ENCODE assay signal across 8 cellular contexts in the genomic region with DNA sequence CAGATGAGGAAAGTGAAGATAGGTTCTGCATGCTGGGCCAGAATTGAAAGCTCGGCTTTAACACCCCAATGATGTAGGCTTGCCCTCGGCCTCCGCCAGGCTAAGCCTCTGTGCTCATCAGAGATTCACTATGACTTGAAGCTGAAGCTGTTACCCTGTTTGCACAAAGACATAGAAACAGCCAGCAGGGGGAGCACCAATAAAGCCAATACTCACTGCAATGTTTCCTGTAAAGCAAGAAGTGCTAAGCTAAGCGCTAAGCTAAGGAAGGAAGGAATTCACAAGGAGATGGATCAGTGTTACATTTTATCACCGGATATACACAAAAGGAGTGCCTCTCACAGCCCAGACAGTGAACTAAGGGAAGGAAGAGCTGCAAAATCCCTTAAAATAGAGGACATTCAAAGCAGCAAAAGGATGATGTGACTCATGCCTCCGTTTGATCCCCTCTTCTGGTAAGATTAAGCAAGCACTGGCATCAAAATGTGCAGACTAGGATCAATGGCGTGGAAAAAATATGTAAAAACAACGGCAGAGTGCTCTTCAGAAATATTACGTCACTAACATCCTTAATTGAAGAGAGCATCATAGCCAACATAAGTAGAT.
DNase-seq lines count a peak whose midpoint lies in the region; ATAC-seq and TF ChIP-seq lines count a peak whose summit lies in the region.

No MANE protein-coding gene starts in this region.

- H3K27me3 ChIP-seq in IMR-90 (ENCODE audit: control insufficient read depth, insufficient read depth, low read length), result peaks cover 10% of the 10 kb centered on the region; the same call in 1 of the 2 replicates
- H3K27me3 ChIP-seq in OCI-LY3 (ENCODE audit: low read depth, low read length), result peaks cover 7% of the 10 kb centered on the region; the same call in 1 of the 2 replicates
- no peaks in the 10 kb centered on the region for H3K27me3 ChIP-seq in fibroblast of lung (ENCODE audit: control insufficient read depth, insufficient read depth, low read length)
- no peaks in the 10 kb centered on the region for H3K27me3 ChIP-seq in neuronal stem cell (ENCODE audit: control insufficient read depth in 3 of 3, insufficient read depth in 3 of 3, low read depth in 1 of 3, low read length in 3 of 3)
- no peaks in the 10 kb centered on the region for H3K27me3 ChIP-seq in testis

- H2AK9ac ChIP-seq in IMR-90 (replicated peaks; ENCODE audit: low read depth, low read length, poor library complexity), result no peak overlapping the region

- H2AK5ac ChIP-seq in IMR-90 (ENCODE audit: low read depth, low read length) (no peak overlapping the region), neuronal stem cell (ENCODE audit: low read depth, low read length) (no peak overlapping the region)

- H4K91ac ChIP-seq in IMR-90 (ENCODE audit: insufficient read depth, low read depth, low read length) (no peak overlapping the region), neuronal stem cell (ENCODE audit: low read depth, low read length, poor library complexity) (no peak overlapping the region)

- H4K5ac ChIP-seq in IMR-90 (ENCODE audit: low read depth, low read length), result no peak overlapping the region

- WGBS in IMR-90 (ENCODE audit: extremely low coverage in 2 of 2, insufficient read length in 1 of 2), 2 experiments, result 4% methylated on average over 4 of the region's 9 CpGs; no CpG with 5 or more reads in 1 of the 2 experiments
- WGBS in neuronal stem cell (ENCODE audit: extremely low coverage in 2 of 2, insufficient read length in 2 of 2, insufficient replicate concordance in 1 of 2), 2 donors, result no CpG with 5 or more reads among the region's 9 CpGs
- 32 to 45% methylated on average over 9 of the region's 9 CpGs for WGBS in testis, 2 donors

- H2BK120ac ChIP-seq in IMR-90 (ENCODE audit: low read depth, low read length) (no peak overlapping the region), neuronal stem cell (ENCODE audit: low read depth, low read length) (no peak overlapping the region)

- H3K4me3 ChIP-seq in IMR-90 (ENCODE audit: insufficient read depth, low read depth, low read length) (no peak overlapping the region), OCI-LY3 (ENCODE audit: low read length) (peak overlapping the region; percentile 36), fibroblast of lung (replicated peaks in 1 of 4; ENCODE audit: control extremely low read depth in 1 of 4, insufficient read depth in 1 of 4, low read depth in 3 of 4, low read length in 4 of 4) (no peak overlapping the region), neuronal stem cell (ENCODE audit: low read length in 2 of 2) (no peak overlapping the region), testis (no peak overlapping the region)

- no TSS peak for BruUV-seq in IMR-90 (replicated peaks; lab: Mats Ljungman, UMichigan)

- H3K4ac ChIP-seq in IMR-90 (ENCODE audit: low read depth, low read length) (no peak overlapping the region), neuronal stem cell (ENCODE audit: low read length) (no peak overlapping the region)

- H3K9me1 ChIP-seq in IMR-90 (ENCODE audit: insufficient read depth, low read length), result no peaks in the 10 kb centered on the region

- H3K4me1 ChIP-seq in IMR-90 (ENCODE audit: control insufficient read depth, insufficient read depth, low read length) (no peaks in the 10 kb centered on the region), OCI-LY3 (ENCODE audit: low read length) (peaks cover 19% of the 10 kb centered on the region), fibroblast of lung (ENCODE audit: control insufficient read depth, extremely low read depth, insufficient read depth, low read length) (no peaks in the 10 kb centered on the region), neuronal stem cell (ENCODE audit: control insufficient read depth in 2 of 2, insufficient read depth in 1 of 2, low read depth in 1 of 2, low read length in 2 of 2) (peaks cover 0 to 4% of the 10 kb centered on the region in 2 donors), testis (no peaks in the 10 kb centered on the region)

- in situ Hi-C loops in IMR-90 (cut with MboI; ENCODE audit: low sequenced_read_pairs), result loop anchor here (25.0 kb wide), 1 partner anchor 1026 kb away; no protein-coding TSS in a partner anchor

- H3K23ac ChIP-seq in IMR-90 (ENCODE audit: low read depth, low read length) (no peak overlapping the region), neuronal stem cell (ENCODE audit: low read depth, low read length, poor library complexity) (no peak overlapping the region)

- ATAC-seq in GM21717 (IDR thresholded peaks at IDR 0.05; ENCODE audit: unreplicated experiment) (peak; percentile 90), IMR-90 (ENCODE audit: low read depth) (peak; percentile 93)

- TF ChIP-seq POLR2A in IMR-90 (IDR thresholded peaks at IDR 0.05; ENCODE audit: low read depth, low read length) (no peak), testis (IDR thresholded peaks at IDR 0.05) (no peak)

- no peaks in the 10 kb centered on the region for H3K36me3 ChIP-seq in IMR-90 (ENCODE audit: control insufficient read depth, insufficient read depth, low read length)
- H3K36me3 ChIP-seq in OCI-LY3 (replicated peaks; ENCODE audit: low read depth, low read length), result no peaks in the 10 kb centered on the region
- no peaks in the 10 kb centered on the region for H3K36me3 ChIP-seq in fibroblast of lung (ENCODE audit: control insufficient read depth, insufficient read depth, low read length)
- H3K36me3 ChIP-seq in neuronal stem cell (replicated peaks in 1 of 2; ENCODE audit: control insufficient read depth in 2 of 2, insufficient read depth in 2 of 2, low read length in 2 of 2), result no peaks in the 10 kb centered on the region
- H3K36me3 ChIP-seq in testis (ENCODE audit: low read depth, missing control alignments), result no peaks in the 10 kb centered on the region

- H4K20me1 ChIP-seq in IMR-90 (ENCODE audit: insufficient read depth, low read length) (no peaks in the 10 kb centered on the region), OCI-LY3 (ENCODE audit: insufficient read depth, low read length) (no peaks in the 10 kb centered on the region), fibroblast of lung (ENCODE audit: control insufficient read depth, extremely low read depth, insufficient read depth, low read length) (no peaks in the 10 kb centered on the region)

- no peak overlapping the region for H2BK15ac ChIP-seq in IMR-90 (ENCODE audit: low read depth, low read length)
- H2BK15ac ChIP-seq in neuronal stem cell (ENCODE audit: low read length), result no peak overlapping the region

- TF ChIP-seq CTCF in IMR-90 (conservative IDR thresholded peaks at IDR 0.05; ENCODE audit: low read depth, low read length) (peak; percentile 73), OCI-LY3 (IDR thresholded peaks at IDR 0.05; ENCODE audit: low read depth, low read length) (peak; percentile 93), fibroblast of lung (conservative IDR thresholded peaks at IDR 0.05 in 1 of 2, IDR thresholded peaks at IDR 0.05 in 1 of 2; ENCODE audit: low read depth in 1 of 2, low read length in 2 of 2) (peak; percentile 89 to 93), testis (IDR thresholded peaks at IDR 0.05) (peak; percentile 75 to 82 (median 75))

- H4K8ac ChIP-seq in IMR-90 (ENCODE audit: low read depth in 2 of 2, low read length in 2 of 2) (no peak overlapping the region), neuronal stem cell (ENCODE audit: low read depth, low read length) (no peak overlapping the region)

- DNase-seq in Daoy (ENCODE audit: low read depth), result peak; percentile 89
- DNase-seq in IMR-90, result peak; percentile 75
- peak; percentile 32 for DNase-seq in activated T-cell treated with anti-CD3 and anti-CD28 coated beads, Interleukin-2, amount 50 U/mL, for 1 hour
- peak; percentile 72 to 81 for DNase-seq in fibroblast of lung (ENCODE audit: low read depth in 2 of 2)
- peak; percentile 83 for DNase-seq in neuronal stem cell (ENCODE audit: low spot score)
- peak; percentile 93 for DNase-seq in testis

- H2BK12ac ChIP-seq in neuronal stem cell (ENCODE audit: low read length), result no peak overlapping the region

- CTCF ChIA-PET in IMR-90 (lab: Yijun Ruan, JAX), result interaction anchor here (0.6 to 2.4 kb wide), 12 partner anchors 10 to 1139 kb away, joined by 3 to 10 read pairs (median 3); no protein-coding TSS in a partner anchor

- H2BK20ac ChIP-seq in IMR-90 (ENCODE audit: low read depth, low read length), result no peak overlapping the region

- H3K9me3 ChIP-seq in IMR-90 (ENCODE audit: control insufficient read depth, insufficient read depth, low read length) (no peaks in the 10 kb centered on the region), OCI-LY3 (ENCODE audit: insufficient read depth, low read length) (no peaks in the 10 kb centered on the region), fibroblast of lung (ENCODE audit: control insufficient read depth, insufficient read depth, low read depth, low read length) (no peaks in the 10 kb centered on the region), neuronal stem cell (replicated peaks in 1 of 2; ENCODE audit: control insufficient read depth in 2 of 2, insufficient read depth in 1 of 2, low read depth in 1 of 2, low read length in 2 of 2) (no peaks in the 10 kb centered on the region), testis (no peaks in the 10 kb centered on the region)

- no peak overlapping the region for H3K27ac ChIP-seq in IMR-90 (ENCODE audit: insufficient read depth, low read length)
- H3K27ac ChIP-seq in OCI-LY3 (ENCODE audit: low read length), result no peak overlapping the region
- H3K27ac ChIP-seq in fibroblast of lung (ENCODE audit: insufficient read depth, low read length), result no peak overlapping the region
- H3K27ac ChIP-seq in neuronal stem cell (replicated peaks; ENCODE audit: low read length), result no peak overlapping the region
- H3K27ac ChIP-seq in testis, result no peak overlapping the region

- dilution Hi-C loops in IMR-90 (cut with HindIII; ENCODE audit: low sequenced_read_pairs, unreplicated experiment), result no loop called here

- POLR2A ChIA-PET in IMR-90 (lab: Charles Lee; ENCODE audit: unreplicated experiment), result no interaction called here

- H3K14ac ChIP-seq in IMR-90 (replicated peaks; ENCODE audit: low read depth, low read length), result no peak overlapping the region
- H3K14ac ChIP-seq in neuronal stem cell (ENCODE audit: low read length), result no peak overlapping the region

- H2AFZ ChIP-seq in IMR-90 (replicated peaks; ENCODE audit: low read length, poor library complexity), result peak overlapping the region; percentile 59
- H2AFZ ChIP-seq in OCI-LY3 (ENCODE audit: low read depth, low read length), result peak overlapping the region; percentile 29; the same call in 1 of the 2 replicates
- H2AFZ ChIP-seq in fibroblast of lung (ENCODE audit: low read length), result no peak overlapping the region
- peak overlapping the region; percentile 35 for H2AFZ ChIP-seq in neuronal stem cell (ENCODE audit: low read length)

- H3K4me2 ChIP-seq in IMR-90 (ENCODE audit: low read depth, low read length) (no peak overlapping the region), OCI-LY3 (ENCODE audit: low read length) (peak overlapping the region; percentile 57), fibroblast of lung (ENCODE audit: extremely low read depth, insufficient read depth, low read length) (no peak overlapping the region), neuronal stem cell (ENCODE audit: insufficient read depth, low read length, poor library complexity, severe bottlenecking) (no peak overlapping the region)

- H3K9ac ChIP-seq in IMR-90 (ENCODE audit: low read depth, low read length) (no peak overlapping the region), OCI-LY3 (ENCODE audit: low read length) (no peak overlapping the region), fibroblast of lung (ENCODE audit: insufficient read depth, low read length) (no peak overlapping the region), neuronal stem cell (ENCODE audit: low read depth, low read length, poor library complexity) (no peak overlapping the region)

- H3K18ac ChIP-seq in IMR-90 (ENCODE audit: low read depth, low read length), result no peak overlapping the region
- H3K18ac ChIP-seq in neuronal stem cell (ENCODE audit: low read length), result no peak overlapping the region

- intact Hi-C loops in IMR-90 (cut with micrococcal nuclease) (loop anchor here (5.0 kb wide), 1 partner anchor 1071 kb away; the partner anchor contains the start of gene ZPBP), testis (cut with DNase I; ENCODE audit: low total_unique reads) (loop anchor here (10.0 kb wide), 1 partner anchor 202 kb away; no protein-coding TSS in a partner anchor)

- no peaks in the 10 kb centered on the region for H3K79me2 ChIP-seq in OCI-LY3 (ENCODE audit: low read length)
- no peaks in the 10 kb centered on the region for H3K79me2 ChIP-seq in fibroblast of lung (ENCODE audit: control insufficient read depth, insufficient read depth, low read length)

- no peak overlapping the region for H3K56ac ChIP-seq in IMR-90 (ENCODE audit: extremely low read depth, insufficient read depth, low read length)

- TF ChIP-seq RAD21 in IMR-90 (IDR thresholded peaks at IDR 0.05; ENCODE audit: low read length), result peak; percentile 54

- H2BK5ac ChIP-seq in IMR-90 (ENCODE audit: low read depth, low read length, poor library complexity, severe bottlenecking), result no peak overlapping the region
- H2BK5ac ChIP-seq in neuronal stem cell (ENCODE audit: low read length), result no peak overlapping the region

- no peaks in the 10 kb centered on the region for H3K79me1 ChIP-seq in IMR-90 (ENCODE audit: low read depth in 1 of 2, low read length in 2 of 2)
- H3K79me1 ChIP-seq in neuronal stem cell (ENCODE audit: low read depth, low read length), result no peaks in the 10 kb centered on the region

Comparison
In these comparisons a context has a peak if more than half of its experiments do, and no peak if none do; other contexts are left out.
1. DNase-seq: peak in every context shown above with its lines; median percentile 93 in testis; 89 in Daoy; 83 in neuronal stem cell; 76 in fibroblast of lung; 75 in IMR-90; 32 in activated T-cell treated with anti-CD3 and anti-CD28 coated beads, Interleukin-2, amount 50 U/mL, for 1 hour.